In the genomic region with DNA sequence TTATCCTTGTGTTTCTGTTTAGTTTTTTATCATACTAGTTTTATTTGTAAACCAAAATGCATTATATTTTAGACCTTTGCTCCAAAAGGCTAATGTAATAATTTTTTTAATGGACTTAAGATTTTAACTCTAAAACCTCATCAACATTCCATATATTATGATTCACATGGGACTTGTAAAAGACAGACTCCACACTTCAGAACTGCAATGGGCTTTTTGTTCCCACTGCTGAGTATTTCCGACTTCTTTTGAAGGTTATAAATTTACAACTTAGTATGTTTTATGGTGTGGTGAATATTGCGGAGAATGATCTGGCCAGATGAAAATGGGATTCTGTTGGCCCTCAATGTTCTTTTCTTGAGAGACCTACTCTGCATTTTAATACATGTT, we compare ENCODE assay signal across 19 cellular contexts.
"Had no signal": no experiment of that assay in that cellular context is flagged by ENCODE, and none has a peak within 500 bp of the region (broad histone marks: within the 10 kb centered on the region; RNA-seq: fewer than 3 reads in every experiment).

No MANE protein-coding gene starts in this region.

- H3K4me1 Mint-ChIP-seq: activated B cell treated with CpG ODN at 0.5 μM for 24 hours; activated naive CD8-positive, alpha-beta T cell treated with anti-CD3 and anti-CD28 coated beads, Interleukin-2, amount 10 ng/mL, durations not matched to agents 7 days and 5 days; naive thymus-derived CD8-positive, alpha-beta T cell had no signal

- H3K27ac ChIP-seq: gastrocnemius medialis, heart right ventricle, upper lobe of right lung had no signal

- H3K4me1 ChIP-seq: breast epithelium, gastrocnemius medialis, upper lobe of right lung had no signal

- H3K4me3 Mint-ChIP-seq: activated B cell treated with CpG ODN at 0.5 μM for 24 hours; activated naive CD8-positive, alpha-beta T cell treated with anti-CD3 and anti-CD28 coated beads, Interleukin-2, amount 10 ng/mL, durations not matched to agents 7 days and 5 days; naive thymus-derived CD8-positive, alpha-beta T cell had no signal

- H3K4me3 ChIP-seq: breast epithelium, gastrocnemius medialis, heart right ventricle, right atrium auricular region, upper lobe of right lung had no signal

- H3K36me3 ChIP-seq: breast epithelium, gastrocnemius medialis, heart right ventricle, right atrium auricular region, upper lobe of right lung had no signal

- H3K27me3 ChIP-seq: breast epithelium, gastrocnemius medialis, heart right ventricle, right atrium auricular region, upper lobe of right lung had no signal

- H3K27me3 Mint-ChIP-seq: activated B cell treated with CpG ODN at 0.5 μM for 24 hours; activated naive CD8-positive, alpha-beta T cell treated with anti-CD3 and anti-CD28 coated beads, Interleukin-2, amount 10 ng/mL, durations not matched to agents 7 days and 5 days; naive thymus-derived CD8-positive, alpha-beta T cell; progenitor cell of endocrine pancreas had no signal

- H3K36me3 Mint-ChIP-seq: activated naive CD8-positive, alpha-beta T cell treated with anti-CD3 and anti-CD28 coated beads, Interleukin-2, amount 10 ng/mL, durations not matched to agents 7 days and 5 days; naive thymus-derived CD8-positive, alpha-beta T cell had no signal

- H3K9me3 ChIP-seq: gastrocnemius medialis, right atrium auricular region, upper lobe of right lung had no signal

- ATAC-seq: gastrocnemius medialis; heart right ventricle; naive thymus-derived CD8-positive, alpha-beta T cell; SK-N-SH treated with all-trans-retinoic acid at 6 μM for 48 hours; upper lobe of right lung had no signal

- DNase-seq: activated B cell treated with CpG ODN at 0.5 μM for 24 hours; activated CD4-positive, alpha-beta T cell treated with anti-CD3 and anti-CD28 coated beads, Interleukin-2, amount 50 U/mL, for 1 hour; activated CD8-positive, alpha-beta memory T cell treated with anti-CD3 and anti-CD28 coated beads for 24 hours; activated naive CD4-positive, alpha-beta T cell; activated naive CD8-positive, alpha-beta T cell treated with anti-CD3 and anti-CD28 coated beads, Interleukin-2, amount 10 ng/mL, durations not matched to agents 7 days and 5 days; erythroblast; gastrocnemius medialis; heart right ventricle; mammary epithelial cell; naive thymus-derived CD8-positive, alpha-beta T cell; small intestine; stimulated activated CD4-positive, alpha-beta T cell treated with anti-CD3 and anti-CD28 coated beads, Interleukin-4, amount 100 ng/mL, for 4 hours; stimulated activated CD8-positive, alpha-beta memory T cell treated with anti-CD3 and anti-CD28 coated beads, Interleukin-4, amount 100 ng/mL, for 48 hours; stimulated activated naive CD4-positive, alpha-beta T cell treated with Interleukin-2 at 50 U/mL for 16 hours; upper lobe of right lung had no signal
